23 cellular contexts compared by ENCODE assay signal in the genomic region with DNA sequence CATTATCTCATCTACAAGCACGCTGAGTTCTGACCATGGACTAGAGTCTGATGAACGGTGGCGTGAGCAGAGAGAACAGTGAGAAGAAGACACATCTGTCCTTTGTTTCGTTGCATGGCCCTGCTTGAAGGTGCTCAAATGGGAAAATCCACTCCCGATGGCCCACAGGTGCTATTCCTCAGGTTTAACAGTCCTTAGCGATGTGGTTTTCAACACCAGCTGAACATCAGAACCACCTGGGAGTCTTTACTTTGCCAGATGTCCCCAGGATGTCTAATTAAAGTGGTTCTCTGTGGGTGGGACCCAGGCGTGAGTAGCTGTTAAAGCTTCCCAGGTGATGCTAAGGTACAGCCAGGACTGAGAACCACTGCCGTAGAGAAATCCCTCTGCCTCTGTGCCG.
"Had no signal": no experiment of that assay in that cellular context is flagged by ENCODE, and none has a peak within 500 bp of the region (broad histone marks: within the 10 kb centered on the region; RNA-seq: fewer than 3 reads in every experiment).

No MANE protein-coding gene starts in this region.

- H3K4me3 ChIP-seq: heart right ventricle, mucosa of descending colon, pancreas, psoas muscle, right atrium auricular region, spleen, suprapubic skin had no signal

- FAIRE-seq: endometrium, pancreas had no signal

- H3K4me3 Mint-ChIP-seq: activated B cell treated with CpG ODN at 0.5 μM for 24 hours; activated CD4-positive, alpha-beta T cell treated with anti-CD3 and anti-CD28 coated beads for 36 hours; activated T-cell treated with anti-CD3 and anti-CD28 coated beads, Interleukin-2, amount 50 U/mL, for 24 hours; nephron progenitor cell; stimulated activated naive CD8-positive, alpha-beta T cell treated with anti-CD3 and anti-CD28 coated beads, Interleukin-15, Interleukin-2, amounts not matched to agents 100 ng/mL and 50 ng/mL, for 24 hours; type B pancreatic cell had no signal

- H3K4me1 Mint-ChIP-seq: activated B cell treated with CpG ODN at 0.5 μM for 24 hours had no signal

- H3K36me3 ChIP-seq: heart right ventricle, pancreas, right atrium auricular region, spleen, suprapubic skin had no signal

- H3K27ac Mint-ChIP-seq: activated B cell treated with CpG ODN at 0.5 μM for 24 hours; activated CD4-positive, alpha-beta T cell treated with anti-CD3 and anti-CD28 coated beads for 36 hours; activated T-cell treated with anti-CD3 and anti-CD28 coated beads, Interleukin-2, amount 50 U/mL, for 24 hours; nephron progenitor cell; stimulated activated naive CD8-positive, alpha-beta T cell treated with anti-CD3 and anti-CD28 coated beads, Interleukin-15, Interleukin-2, amounts not matched to agents 100 ng/mL and 50 ng/mL, for 24 hours; type B pancreatic cell had no signal

- DNase-seq: activated B cell treated with CpG ODN at 0.5 μM for 24 hours; activated CD4-positive, alpha-beta T cell treated with anti-CD3 and anti-CD28 coated beads for 36 hours; activated CD4-positive, alpha-beta T cell treated with anti-CD3 and anti-CD28 coated beads, Interleukin-2, amount 50 U/mL, for 48 hours; activated T-cell treated with anti-CD3 and anti-CD28 coated beads, Interleukin-2, amount 50 U/mL, for 24 hours; amygdala; heart right ventricle; islet precursor cell; left cardiac atrium; mesenchymal stem cell; mucosa of descending colon; nephron progenitor cell; pancreas; psoas muscle; spleen; stimulated activated CD4-positive, alpha-beta T cell treated with anti-CD3 and anti-CD28 coated beads, Interleukin-4, amount 100 ng/mL, for 24 hours; SW 1271; T-helper 17 cell had no signal

- H3K9me3 Mint-ChIP-seq: activated T-cell treated with anti-CD3 and anti-CD28 coated beads, Interleukin-2, amount 50 U/mL, for 24 hours; activated T-helper 17 cell treated with anti-CD3 and anti-CD28 coated beads, Interleukin-2, amount 50 U/mL, for 72 hours; stimulated activated naive CD8-positive, alpha-beta T cell treated with anti-CD3 and anti-CD28 coated beads, Interleukin-15, Interleukin-2, amounts not matched to agents 100 ng/mL and 50 ng/mL, for 24 hours; type B pancreatic cell had no signal

- ATAC-seq: activated CD4-positive, alpha-beta T cell treated with anti-CD3 and anti-CD28 coated beads for 36 hours; activated T-helper 17 cell treated with anti-CD3 and anti-CD28 coated beads, Interleukin-2, amount 50 U/mL, for 72 hours; heart right ventricle; left cardiac atrium; mucosa of descending colon; pancreas; psoas muscle; T-helper 17 cell had no signal

- H3K27me3 ChIP-seq: pancreas, right atrium auricular region had no signal

- H3K27me3 Mint-ChIP-seq: activated CD4-positive, alpha-beta T cell treated with anti-CD3 and anti-CD28 coated beads for 36 hours; activated T-cell treated with anti-CD3 and anti-CD28 coated beads, Interleukin-2, amount 50 U/mL, for 24 hours; activated T-helper 17 cell treated with anti-CD3 and anti-CD28 coated beads, Interleukin-2, amount 50 U/mL, for 72 hours; stimulated activated naive CD8-positive, alpha-beta T cell treated with anti-CD3 and anti-CD28 coated beads, Interleukin-15, Interleukin-2, amounts not matched to agents 100 ng/mL and 50 ng/mL, for 24 hours; T-helper 17 cell; type B pancreatic cell had no signal

- H3K9me3 ChIP-seq: heart right ventricle, mucosa of descending colon, pancreas, psoas muscle, right atrium auricular region, spleen, suprapubic skin had no signal

- H3K4me1 ChIP-seq: heart right ventricle, pancreas, psoas muscle had no signal

- H3K27ac ChIP-seq: heart right ventricle, pancreas, psoas muscle, right atrium auricular region, suprapubic skin had no signal
